19 cellular contexts compared by ENCODE assay signal in genomic region chr1:243364330-243364729, GRCh38.
DNase-seq lines count a peak whose midpoint lies in the region; ATAC-seq, FAIRE-seq and TF ChIP-seq lines count a peak whose summit lies in the region.
"Had no signal": no experiment of that assay in that cellular context is flagged by ENCODE, and none has a peak within 500 bp of the region (broad histone marks: within the 10 kb centered on the region; RNA-seq: fewer than 3 reads in every experiment).

No MANE protein-coding gene starts in this region.

- H2BK15ac ChIP-seq in H9 (ENCODE audit: low read depth, low read length): no peak overlapping the region

- WGBS in H9 (ENCODE audit: extremely low coverage, insufficient read length, low lambda C conversion rate): no CpG with 5 or more reads among the region's 2 CpGs

- H4K5ac ChIP-seq in H9 (ENCODE audit: insufficient read length, low read depth, low read length): no peak overlapping the region

- H3K9me3 Mint-ChIP-seq in H9: no peaks in the 10 kb centered on the region

- no peaks in the 10 kb centered on the region for H3K36me3 Mint-ChIP-seq in H9 (ENCODE audit: insufficient read depth in 1 of 3, low read depth in 3 of 3)

- no peak overlapping the region for H3K18ac ChIP-seq in H9 (ENCODE audit: insufficient read length, low read depth, low read length)

- no peak overlapping the region for H2BK5ac ChIP-seq in H9 (ENCODE audit: insufficient read length, low read length)

- H3K79me1 ChIP-seq in H9 (ENCODE audit: insufficient read depth, low read depth, low read length, poor library complexity, severe bottlenecking): no peaks in the 10 kb centered on the region

- H3K56ac ChIP-seq in H9 (ENCODE audit: insufficient read length, low read depth, low read length): no peak overlapping the region

- peak; percentile 56 for FAIRE-seq in islet of Langerhans (lab: Jason Lieb, UNC)
- FAIRE-seq: GM12892 had no signal

- no peak overlapping the region for H4K91ac ChIP-seq in H9 (ENCODE audit: insufficient read length, low read depth, low read length)

- no peak overlapping the region for H3K27ac Mint-ChIP-seq in H9

- H2AK5ac ChIP-seq in H9 (ENCODE audit: insufficient read length, low read length): no peak overlapping the region

- no peak overlapping the region for H2BK20ac ChIP-seq in H9 (ENCODE audit: low read depth, low read length, poor library complexity, severe bottlenecking)

- no peaks in the 10 kb centered on the region for H3K4me1 Mint-ChIP-seq in H9

- DNase-seq in activated CD8-positive, alpha-beta memory T cell treated with anti-CD3 and anti-CD28 coated beads, Interleukin-2, amount 50 U/mL, for 48 hours: no peak
- no peak for DNase-seq in SHP77 treated with DMSO at 0.1 percent for 48 hours (lab: John Stamatoyannopoulos, UW)
- no peak for DNase-seq in H9
- DNase-seq: DMS153, NCI-H1092 treated with DMSO at 0.1 percent for 48 hours, NCI-H1694 treated with DMSO at 0.1 percent for 48 hours, NCI-H345, NCI-H774 had no signal

- H3K14ac ChIP-seq in H9 (ENCODE audit: insufficient read depth, low read length): no peak overlapping the region

- H3K23me2 ChIP-seq in H9 (ENCODE audit: insufficient read length, low read depth, low read length, poor library complexity, severe bottlenecking): no peaks in the 10 kb centered on the region

- H3K23ac ChIP-seq in H9 (ENCODE audit: insufficient read length, low read depth, low read length): no peak overlapping the region

- no peaks in the 10 kb centered on the region for H3K27me3 Mint-ChIP-seq in H9 (ENCODE audit: low read depth)

- no peaks in the 10 kb centered on the region for H4K20me1 ChIP-seq in H9 (ENCODE audit: control insufficient read depth, insufficient read depth, insufficient read length)

- no peak overlapping the region for H3K4ac ChIP-seq in H9 (ENCODE audit: low read depth, low read length)

- no peaks in the 10 kb centered on the region for H3K27me3 ChIP-seq in H9 (ENCODE audit: insufficient read depth, low read length)

- H3K79me2 ChIP-seq in H9 (ENCODE audit: insufficient read depth, low read length): no peaks in the 10 kb centered on the region

- ATAC-seq in GM18868 (IDR thresholded peaks at IDR 0.05; ENCODE audit: unreplicated experiment) (peak; percentile 27), HG03432 (IDR thresholded peaks at IDR 0.05; ENCODE audit: unreplicated experiment) (peak; percentile 35), HG03175 (IDR thresholded peaks at IDR 0.05; ENCODE audit: unreplicated experiment) (no peak)
- ATAC-seq: Panc1, Right ventricle myocardium inferior, SK-N-SH treated with all-trans-retinoic acid at 6 μM for 48 hours had no signal

- no peak overlapping the region for H3K9ac ChIP-seq in H9 (ENCODE audit: extremely low read depth, insufficient read length, low read length)
- H3K9ac ChIP-seq: KMS-11 had no signal

- H2BK12ac ChIP-seq in H9 (ENCODE audit: insufficient read length, low read depth, low read length): no peak overlapping the region

- H3K4me1 ChIP-seq in H9 (ENCODE audit: insufficient read depth, low read length): no peaks in the 10 kb centered on the region
- H3K4me1 ChIP-seq: HAP-1 had no signal

- no peak overlapping the region for H2BK120ac ChIP-seq in H9 (ENCODE audit: low read depth, low read length, poor library complexity, severe bottlenecking)

- TF ChIP-seq CTCF in 22Rv1 (IDR thresholded peaks at IDR 0.05) (no peak), H9 (conservative IDR thresholded peaks at IDR 0.05) (no peak)

- no peak overlapping the region for H2AFZ ChIP-seq in H9 (ENCODE audit: low read length)

- no peak overlapping the region for H3T11ph ChIP-seq in H9 (ENCODE audit: low read length)

- H3K4me2 ChIP-seq in H9 (ENCODE audit: insufficient read depth, insufficient read length, low read length): no peak overlapping the region
- H3K4me2 ChIP-seq: KMS-11 had no signal

- H3K9me3 ChIP-seq in H9 (ENCODE audit: control insufficient read depth, low read depth, low read length): no peaks in the 10 kb centered on the region
- H3K9me3 ChIP-seq: HAP-1 had no signal

- H4K8ac ChIP-seq in H9 (replicated peaks; ENCODE audit: insufficient read length, low read depth, low read length): no peak overlapping the region

- no peak overlapping the region for H3K4me3 Mint-ChIP-seq in H9

- peak overlapping the region; percentile 0; the same call in 1 of the 2 replicates for H3K27ac ChIP-seq in 22Rv1
- H3K27ac ChIP-seq in H9 (ENCODE audit: insufficient read length, low read depth, low read length): no peak overlapping the region
- H3K27ac ChIP-seq: KMS-11 had no signal
